In genomic region chr1:219299420-219299819, GRCh38 we compare ENCODE assay signal across 31 cellular contexts.
A peak's percentile ranks its signal among the peaks of the same experiment; 100 is the strongest.
DNase-seq lines count a peak whose midpoint lies in the region; ATAC-seq and TF ChIP-seq lines count a peak whose summit lies in the region.
"Had no signal": no experiment of that assay in that cellular context is flagged by ENCODE, and none has a peak within 500 bp of the region (broad histone marks: within the 10 kb centered on the region; RNA-seq: fewer than 3 reads in every experiment).

No MANE protein-coding gene starts in this region.

- peak; percentile 48 for DNase-seq in EH (ENCODE audit: low read depth)
- no peak for DNase-seq in adipocyte (ENCODE audit: low read depth)
- DNase-seq in left ventricle myocardium superior = no peak
- no peak for DNase-seq in sciatic nerve (ENCODE audit: low spot score)
- no peak for DNase-seq in activated CD8-positive, alpha-beta T cell treated with anti-CD3 and anti-CD28 coated beads for 36 hours
- DNase-seq in activated naive CD4-positive, alpha-beta T cell treated with anti-CD3 and anti-CD28 coated beads for 36 hours = no peak
- DNase-seq in NCI-H1417 treated with DMSO at 0.1 percent for 48 hours (lab: John Stamatoyannopoulos, UW) = no peak
- DNase-seq: activated CD4-positive, alpha-beta T cell treated with anti-CD3 and anti-CD28 coated beads for 1 hour; activated CD8-positive, alpha-beta T cell treated with anti-CD3 and anti-CD28 coated beads, Interleukin-2, amount 10 ng/mL, durations not matched to agents 7 days and 5 days; BE2C; CD8-positive, alpha-beta T cell; effector memory CD8-positive, alpha-beta T cell; erythroblast; H7; KBM-7; MM.1S; natural killer cell; NCI-H1105 treated with DMSO at 0.1 percent for 48 hours; NCI-H2029; NCI-H526; occipital lobe; PC-9; stimulated activated CD4-positive, alpha-beta T cell treated with anti-CD3 and anti-CD28 coated beads, Interleukin-2, amount 100 ng/mL, for 24 hours; thyroid gland had no signal

- intact Hi-C loops in left ventricle myocardium superior (cut with micrococcal nuclease) = no loop called here
- intact Hi-C loops in sciatic nerve (cut with DNase I) = no loop called here
- intact Hi-C loops in activated CD8-positive, alpha-beta T cell treated with anti-CD3 and anti-CD28 coated beads for 36 hours (cut with micrococcal nuclease) = no loop called here
- intact Hi-C loops in activated naive CD4-positive, alpha-beta T cell treated with anti-CD3 and anti-CD28 coated beads for 36 hours (cut with micrococcal nuclease) = no loop called here

- peak overlapping the region; percentile 44 for H3K4me3 ChIP-seq in adipocyte (ENCODE audit: low read length)
- H3K4me3 ChIP-seq: cardiac muscle cell, GM12878, PC-9, thyroid gland had no signal

- H3K36me3 ChIP-seq in adipocyte (ENCODE audit: control insufficient read depth, insufficient read depth, low read length, severe bottlenecking) = no peaks in the 10 kb centered on the region
- H3K36me3 ChIP-seq: BE2C, cardiac muscle cell, thyroid gland had no signal

- H3K4me3 Mint-ChIP-seq in activated CD8-positive, alpha-beta T cell treated with anti-CD3 and anti-CD28 coated beads for 36 hours = no peak overlapping the region
- H3K4me3 Mint-ChIP-seq in activated naive CD4-positive, alpha-beta T cell treated with anti-CD3 and anti-CD28 coated beads for 36 hours = no peak overlapping the region
- H3K4me3 Mint-ChIP-seq: activated CD8-positive, alpha-beta T cell treated with anti-CD3 and anti-CD28 coated beads, Interleukin-2, amount 10 ng/mL, durations not matched to agents 7 days and 5 days; activated naive CD4-positive, alpha-beta T cell treated with anti-CD3 and anti-CD28 coated beads, Interleukin-2, amount 50 U/mL, for 24 hours; activated T-helper 17 cell treated with anti-CD3 and anti-CD28 coated beads, Interleukin-2, amount 50 U/mL, for 72 hours; CD8-positive, alpha-beta T cell; effector memory CD8-positive, alpha-beta T cell; natural killer cell; stimulated activated naive CD8-positive, alpha-beta T cell treated with anti-CD3 and anti-CD28 coated beads, Interleukin-15, Interleukin-2, amounts not matched to agents 100 ng/mL and 50 ng/mL, for 24 hours; T-helper 2 cell treated with Interferon-gamma antibody and Interleukin-4, amounts not matched to agents 5 μg/mL and 100 μg/mL, for 36 hours had no signal

- no peak overlapping the region for H3K27ac Mint-ChIP-seq in activated CD8-positive, alpha-beta T cell treated with anti-CD3 and anti-CD28 coated beads for 36 hours
- no peak overlapping the region for H3K27ac Mint-ChIP-seq in activated naive CD4-positive, alpha-beta T cell treated with anti-CD3 and anti-CD28 coated beads for 36 hours
- H3K27ac Mint-ChIP-seq: activated CD8-positive, alpha-beta T cell treated with anti-CD3 and anti-CD28 coated beads, Interleukin-2, amount 10 ng/mL, durations not matched to agents 7 days and 5 days; activated naive CD4-positive, alpha-beta T cell treated with anti-CD3 and anti-CD28 coated beads, Interleukin-2, amount 50 U/mL, for 24 hours; activated T-helper 17 cell treated with anti-CD3 and anti-CD28 coated beads, Interleukin-2, amount 50 U/mL, for 72 hours; CD8-positive, alpha-beta T cell; effector memory CD8-positive, alpha-beta T cell; natural killer cell; stimulated activated naive CD8-positive, alpha-beta T cell treated with anti-CD3 and anti-CD28 coated beads, Interleukin-15, Interleukin-2, amounts not matched to agents 100 ng/mL and 50 ng/mL, for 24 hours; T-helper 2 cell treated with Interferon-gamma antibody and Interleukin-4, amounts not matched to agents 5 μg/mL and 100 μg/mL, for 36 hours had no signal

- POLR2A ChIA-PET in activated CD8-positive, alpha-beta T cell treated with anti-CD3 and anti-CD28 coated beads for 36 hours (lab: Charles Lee) = no interaction called here

- TF ChIP-seq CTCF in activated CD8-positive, alpha-beta T cell treated with anti-CD3 and anti-CD28 coated beads for 36 hours (IDR thresholded peaks at IDR 0.05) = no peak

- no peaks in the 10 kb centered on the region for H3K9me3 Mint-ChIP-seq in activated CD8-positive, alpha-beta T cell treated with anti-CD3 and anti-CD28 coated beads for 36 hours
- no peaks in the 10 kb centered on the region for H3K9me3 Mint-ChIP-seq in activated naive CD4-positive, alpha-beta T cell treated with anti-CD3 and anti-CD28 coated beads for 36 hours
- H3K9me3 Mint-ChIP-seq: activated naive CD4-positive, alpha-beta T cell treated with anti-CD3 and anti-CD28 coated beads, Interleukin-2, amount 50 U/mL, for 24 hours; activated T-helper 17 cell treated with anti-CD3 and anti-CD28 coated beads, Interleukin-2, amount 50 U/mL, for 72 hours; CD8-positive, alpha-beta T cell; effector memory CD8-positive, alpha-beta T cell; stimulated activated naive CD8-positive, alpha-beta T cell treated with anti-CD3 and anti-CD28 coated beads, Interleukin-15, Interleukin-2, amounts not matched to agents 100 ng/mL and 50 ng/mL, for 24 hours; T-helper 2 cell treated with Interferon-gamma antibody and Interleukin-4, amounts not matched to agents 5 μg/mL and 100 μg/mL, for 36 hours had no signal

- no peaks in the 10 kb centered on the region for H3K27me3 Mint-ChIP-seq in activated CD8-positive, alpha-beta T cell treated with anti-CD3 and anti-CD28 coated beads for 36 hours
- H3K27me3 Mint-ChIP-seq in activated naive CD4-positive, alpha-beta T cell treated with anti-CD3 and anti-CD28 coated beads for 36 hours (ENCODE audit: low read depth) = no peaks in the 10 kb centered on the region
- H3K27me3 Mint-ChIP-seq: activated naive CD4-positive, alpha-beta T cell treated with anti-CD3 and anti-CD28 coated beads, Interleukin-2, amount 50 U/mL, for 24 hours; activated T-helper 17 cell treated with anti-CD3 and anti-CD28 coated beads, Interleukin-2, amount 50 U/mL, for 72 hours; effector memory CD8-positive, alpha-beta T cell; stimulated activated naive CD8-positive, alpha-beta T cell treated with anti-CD3 and anti-CD28 coated beads, Interleukin-15, Interleukin-2, amounts not matched to agents 100 ng/mL and 50 ng/mL, for 24 hours had no signal

- no peak overlapping the region for H3K9ac ChIP-seq in adipocyte (ENCODE audit: low read length)

- no peaks in the 10 kb centered on the region for H3K36me3 Mint-ChIP-seq in activated CD8-positive, alpha-beta T cell treated with anti-CD3 and anti-CD28 coated beads for 36 hours (ENCODE audit: low read depth)
- peaks cover 3% of the 10 kb centered on the region for H3K36me3 Mint-ChIP-seq in activated naive CD4-positive, alpha-beta T cell treated with anti-CD3 and anti-CD28 coated beads for 36 hours (ENCODE audit: low read depth)

- H3K4me1 ChIP-seq in adipocyte (ENCODE audit: control insufficient read depth, insufficient read depth, low read length) = peaks cover 36% of the 10 kb centered on the region
- H3K4me1 ChIP-seq: BE2C had no signal

- no peaks in the 10 kb centered on the region for H3K27me3 ChIP-seq in adipocyte (replicated peaks; ENCODE audit: control insufficient read depth, insufficient read depth, low read length)
- H3K27me3 ChIP-seq: BE2C, cardiac muscle cell, thyroid gland had no signal

- H3K4me1 Mint-ChIP-seq in activated CD8-positive, alpha-beta T cell treated with anti-CD3 and anti-CD28 coated beads for 36 hours (ENCODE audit: low read depth) = no peaks in the 10 kb centered on the region
- no peaks in the 10 kb centered on the region for H3K4me1 Mint-ChIP-seq in activated naive CD4-positive, alpha-beta T cell treated with anti-CD3 and anti-CD28 coated beads for 36 hours (ENCODE audit: low read depth)
- H3K4me1 Mint-ChIP-seq: activated naive CD4-positive, alpha-beta T cell treated with anti-CD3 and anti-CD28 coated beads, Interleukin-2, amount 50 U/mL, for 24 hours; activated T-helper 17 cell treated with anti-CD3 and anti-CD28 coated beads, Interleukin-2, amount 50 U/mL, for 72 hours; natural killer cell had no signal

- peak; percentile 27 for ATAC-seq in left ventricle myocardium superior
- peak; percentile 14 for ATAC-seq in sciatic nerve
- no peak for ATAC-seq in activated CD8-positive, alpha-beta T cell treated with anti-CD3 and anti-CD28 coated beads for 36 hours
- ATAC-seq in GM18909 (IDR thresholded peaks at IDR 0.05; ENCODE audit: poor library complexity, unreplicated experiment) = no peak
- ATAC-seq: activated CD8-positive, alpha-beta T cell treated with anti-CD3 and anti-CD28 coated beads, Interleukin-2, amount 10 ng/mL, durations not matched to agents 7 days and 5 days; activated T-helper 17 cell treated with anti-CD3 and anti-CD28 coated beads, Interleukin-2, amount 50 U/mL, for 72 hours; CD8-positive, alpha-beta T cell; effector memory CD8-positive, alpha-beta T cell; GM12878; natural killer cell had no signal

- no peaks in the 10 kb centered on the region for H3K9me3 ChIP-seq in adipocyte (ENCODE audit: control insufficient read depth, low read length)
- H3K9me3 ChIP-seq: BE2C, thyroid gland had no signal

- CTCF ChIA-PET in activated CD8-positive, alpha-beta T cell treated with anti-CD3 and anti-CD28 coated beads for 36 hours (lab: Charles Lee) = no interaction called here
- CTCF ChIA-PET in activated naive CD4-positive, alpha-beta T cell treated with anti-CD3 and anti-CD28 coated beads for 36 hours (lab: Charles Lee) = no interaction called here

Comparison
In these comparisons a context has a peak if more than half of its experiments do, and no peak if none do; other contexts are left out.
1. ATAC-seq: peak in left ventricle myocardium superior (single experiment) and sciatic nerve (single experiment); none in activated CD8-positive, alpha-beta T cell treated with anti-CD3 and anti-CD28 coated beads for 36 hours (single experiment) and GM18909 (single experiment).